ENCODE assay signal across 15 cellular contexts in genomic region chr21:42666918-42667317, GRCh38. TPM values are rescaled to one million over a fixed set of nuclear protein-coding genes. Genes with fewer than 3 reads are reported as not detected.
DNase-seq lines count a peak whose midpoint lies in the region; ATAC-seq and TF ChIP-seq lines count a peak whose summit lies in the region.
"Had no signal": no experiment of that assay in that cellular context is flagged by ENCODE, and none has a peak within 500 bp of the region (broad histone marks: within the 10 kb centered on the region; RNA-seq: fewer than 3 reads in every experiment).

No MANE protein-coding gene starts in this region.

- peaks cover 21% of the 10 kb centered on the region for H3K4me1 Mint-ChIP-seq in neural progenitor cell
- H3K4me1 Mint-ChIP-seq: natural killer cell had no signal

- ATAC-seq in stimulated activated naive CD8-positive, alpha-beta T cell treated with anti-CD3 and anti-CD28 coated beads, Interleukin-15, Interleukin-2, amounts not matched to agents 100 U/mL and 50 U/mL, for 24 hours = no peak
- ATAC-seq: left cardiac atrium, natural killer cell had no signal

- H2AFZ ChIP-seq in neural progenitor cell (replicated peaks) = no peak overlapping the region

- intact Hi-C loops in esophagus muscularis mucosa (cut with DNase I) = loop anchor here (5.0 kb wide), 1 partner anchor 70 kb away; no protein-coding TSS in a partner anchor

- no peak overlapping the region for H3K4me3 Mint-ChIP-seq in neural progenitor cell
- H3K4me3 Mint-ChIP-seq: natural killer cell had no signal

- peaks cover 0 to 11% (median 0%) of the 10 kb centered on the region in 4 donors for H3K36me3 ChIP-seq in esophagus muscularis mucosa
- H3K36me3 ChIP-seq in neural progenitor cell = no peaks in the 10 kb centered on the region
- H3K36me3 ChIP-seq in suprapubic skin = no peaks in the 10 kb centered on the region

- H3K79me2 ChIP-seq in neural progenitor cell (ENCODE audit: low read depth) = peaks cover 57% of the 10 kb centered on the region

- no peaks in the 10 kb centered on the region for H3K27me3 ChIP-seq in esophagus muscularis mucosa
- H3K27me3 ChIP-seq in neural progenitor cell = no peaks in the 10 kb centered on the region
- H3K27me3 ChIP-seq in suprapubic skin = no peaks in the 10 kb centered on the region
- H3K27me3 ChIP-seq: Peyer's patch had no signal

- peaks cover 22% of the 10 kb centered on the region for H3K27me3 Mint-ChIP-seq in neural progenitor cell (ENCODE audit: insufficient read depth, low read depth)

- H3F3A ChIP-seq in neural progenitor cell (ENCODE audit: low read depth) = peaks cover 33% of the 10 kb centered on the region

- H3K9me3 Mint-ChIP-seq in neural progenitor cell = no peaks in the 10 kb centered on the region
- H3K9me3 Mint-ChIP-seq: natural killer cell had no signal

- peak overlapping the region; percentile 100 for H3K27ac ChIP-seq in VCaP
- H3K27ac ChIP-seq in esophagus muscularis mucosa (replicated peaks in 1 of 4) = peak overlapping the region in 3 of 4 donors; percentile 31 to 60 (median 36)
- no peak overlapping the region for H3K27ac ChIP-seq in neural progenitor cell
- peak overlapping the region; percentile 23 for H3K27ac ChIP-seq in suprapubic skin

- H3K9ac ChIP-seq in neural progenitor cell = no peak overlapping the region

- H4K20me1 ChIP-seq in neural progenitor cell (ENCODE audit: low read depth) = peaks cover 89% of the 10 kb centered on the region

- no peak overlapping the region for H3K4me3 ChIP-seq in esophagus muscularis mucosa
- H3K4me3 ChIP-seq in neural progenitor cell = no peak overlapping the region
- H3K4me3 ChIP-seq in suprapubic skin = no peak overlapping the region
- H3K4me3 ChIP-seq: Peyer's patch had no signal

- no peaks in the 10 kb centered on the region for H3K9me3 ChIP-seq in esophagus muscularis mucosa
- H3K9me3 ChIP-seq in neural progenitor cell (ENCODE audit: low read depth) = no peaks in the 10 kb centered on the region
- no peaks in the 10 kb centered on the region for H3K9me3 ChIP-seq in suprapubic skin
- H3K9me3 ChIP-seq: Peyer's patch had no signal

- TF ChIP-seq CTCF in VCaP (conservative IDR thresholded peaks at IDR 0.05) (no peak), esophagus muscularis mucosa (IDR thresholded peaks at IDR 0.05) (no peak), neural progenitor cell (IDR thresholded peaks at IDR 0.05) (no peak), suprapubic skin (IDR thresholded peaks at IDR 0.05) (no peak)

- TF ChIP-seq EP300 in esophagus muscularis mucosa (IDR thresholded peaks at IDR 0.05) (no peak), suprapubic skin (IDR thresholded peaks at IDR 0.05) (no peak)

- TF ChIP-seq POLR2A in esophagus muscularis mucosa (IDR thresholded peaks at IDR 0.05; ENCODE audit: low read depth) (no peak), suprapubic skin (IDR thresholded peaks at IDR 0.05) (no peak)

- peaks cover 7% of the 10 kb centered on the region for H3K36me3 Mint-ChIP-seq in neural progenitor cell
- H3K36me3 Mint-ChIP-seq: natural killer cell had no signal

- peak overlapping the region; percentile 25 for H3K4me2 ChIP-seq in neural progenitor cell

- WGBS in esophagus muscularis mucosa = 94% methylated on average over 7 of the region's 11 CpGs
- whole genome bisulfite sequencing in suprapubic skin = 83% methylated on average over 1 of the region's 11 CpGs

- DNase-seq in esophagus muscularis mucosa (ENCODE audit: extremely low spot score) (no peak), neural progenitor cell (ENCODE audit: low spot score) (no peak), suprapubic skin (ENCODE audit: low spot score in 2 of 2) (no peak), NCI-H524 treated with DMSO at 0.1 percent for 48 hours (lab: John Stamatoyannopoulos, UW) (no peak)
- no peak for DNase-seq in stimulated activated naive CD8-positive, alpha-beta T cell treated with anti-CD3 and anti-CD28 coated beads, Interleukin-15, Interleukin-2, amounts not matched to agents 100 U/mL and 50 U/mL, for 24 hours
- DNase-seq in stimulated activated naive CD4-positive, alpha-beta T cell treated with Interleukin-2 at 50 U/mL for 16 hours (lab: John Stamatoyannopoulos, UW) = no peak
- DNase-seq: activated CD4-positive, alpha-beta T cell treated with anti-CD3 and anti-CD28 coated beads for 48 hours; activated naive CD4-positive, alpha-beta T cell treated with Interleukin-2 at 50 U/mL for 16 hours; activated T-cell treated with anti-CD3 and anti-CD28 coated beads, Interleukin-2, amount 50 U/mL, for 48 hours; GDM1; GOT3; left cardiac atrium; natural killer cell; Peyer's patch had no signal

- no peak overlapping the region for H3K27ac Mint-ChIP-seq in neural progenitor cell
- H3K27ac Mint-ChIP-seq: natural killer cell had no signal

- H3K4me1 ChIP-seq in esophagus muscularis mucosa (peaks cover 10 to 67% (median 61%) of the 10 kb centered on the region in 4 donors), neural progenitor cell (peaks cover 43% of the 10 kb centered on the region), suprapubic skin (no peaks in the 10 kb centered on the region)

RNA-seq across cellular contexts. Expression of gene PDE9A, which starts 13.5 kb away (rescaled TPM):
- total RNA-seq in esophagus muscularis mucosa (10 to 100 TPM; 29.2 to 68.4 (median 40.4) TPM), neural progenitor cell (ENCODE audit: low replicate concordance) (40.2 and 41.0 TPM in 2 replicates), suprapubic skin (10 to 100 TPM in 1 of 4 donors, 1 to 10 TPM in 3; 4.5 to 12.0 (median 7.1) TPM)
